Comparison of ENCODE assay signal across 11 cellular contexts in the genomic region with DNA sequence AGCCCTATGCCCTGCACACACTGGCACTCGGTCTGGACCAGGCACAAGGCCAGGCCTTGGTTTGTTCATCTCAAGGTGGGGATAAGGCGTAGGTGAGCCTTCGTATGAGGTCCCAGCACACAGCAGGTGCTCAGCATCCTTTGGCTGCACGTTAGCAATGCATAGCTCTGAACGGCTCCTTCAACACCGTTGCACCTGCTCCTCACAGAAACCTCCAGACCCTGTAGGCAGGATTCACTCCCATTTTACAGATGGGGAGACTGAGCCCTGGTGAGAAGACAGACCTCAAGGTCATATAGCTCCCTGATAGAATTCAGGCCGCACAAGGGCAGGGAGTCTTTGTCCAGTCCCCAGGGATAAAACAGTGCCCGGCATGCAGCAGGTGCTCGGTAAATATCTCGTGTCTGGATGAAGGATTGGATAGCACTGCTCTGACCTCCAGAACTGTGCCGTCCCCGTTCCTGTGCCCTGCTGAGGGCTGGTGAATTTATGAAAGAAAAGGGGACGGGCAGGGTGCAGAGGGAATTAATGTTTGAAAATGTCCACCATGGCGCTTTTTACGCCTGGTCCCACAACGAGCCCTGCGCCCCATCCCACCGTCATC. TPM values are rescaled to one million over a fixed set of nuclear protein-coding genes. Genes with fewer than 3 reads are reported as not detected.
DNase-seq lines count a peak whose midpoint lies in the region; ATAC-seq and TF ChIP-seq lines count a peak whose summit lies in the region.
"Had no signal": no experiment of that assay in that cellular context is flagged by ENCODE, and none has a peak within 500 bp of the region (broad histone marks: within the 10 kb centered on the region; RNA-seq: fewer than 3 reads in every experiment).

No MANE protein-coding gene starts in this region.

- H3K27me3 ChIP-seq in heart right ventricle (peaks cover 4 to 85% (median 60%) of the 10 kb centered on the region in 7 donors), trophoblast cell (ENCODE audit: insufficient read depth, low read length) (peaks cover 33% of the 10 kb centered on the region)

- intact Hi-C loops in heart right ventricle (cut with DNase I): no loop called here

- H3K4me2 ChIP-seq in trophoblast cell (ENCODE audit: low read length): peak overlapping the region; percentile 77

- H3K4me1 ChIP-seq in heart right ventricle (peaks cover 0 to 15% (median 8%) of the 10 kb centered on the region in 9 donors), trophoblast cell (ENCODE audit: control insufficient read depth in 1 of 2, insufficient read depth in 2 of 2, low read length in 2 of 2) (peaks cover 4 to 6% of the 10 kb centered on the region in 2 experiments)

- H3K4me1 Mint-ChIP-seq in WTC11: peaks cover 19% of the 10 kb centered on the region

- H3K27ac ChIP-seq in C4-2B (peak overlapping the region; percentile 68; the same call in 1 of the 2 replicates), heart right ventricle (no peak overlapping the region), trophoblast cell (ENCODE audit: low read depth, low read length) (no peak overlapping the region)

- H3K79me1 ChIP-seq in trophoblast cell (ENCODE audit: low read length): no peaks in the 10 kb centered on the region

- CTCF ChIA-PET in WTC11 (lab: Charles Lee): no interaction called here

- no peak overlapping the region for H3K23ac ChIP-seq in trophoblast cell (ENCODE audit: low read length)

- no peak for DNase-seq in WTC11 (ENCODE audit: low spot score)
- no peak for DNase-seq in heart right ventricle
- DNase-seq in trophoblast cell: no peak
- no peak for DNase-seq in inferior parietal cortex (ENCODE audit: extremely low spot score)
- DNase-seq in T-helper 2 cell: no peak
- DNase-seq: activated effector memory CD4-positive, alpha-beta T cell treated with Interleukin-2 at 50 U/mL for 16 hours; NCI-H1436 treated with DMSO at 0.1 percent for 48 hours; stimulated activated CD4-positive, alpha-beta T cell treated with anti-CD3 and anti-CD28 coated beads, Interleukin-2, amount 100 ng/mL, for 48 hours had no signal

- ATAC-seq in WTC11 (no peak), heart right ventricle (no peak), HG03457 (IDR thresholded peaks at IDR 0.05; ENCODE audit: unreplicated experiment) (no peak), GM18511 (IDR thresholded peaks at IDR 0.05; ENCODE audit: unreplicated experiment) (no peak)

- no peak overlapping the region for H2AK5ac ChIP-seq in trophoblast cell (ENCODE audit: low read length)

- no peak overlapping the region for H4K8ac ChIP-seq in trophoblast cell (ENCODE audit: low read depth, low read length)

- H3K4me3 ChIP-seq in heart right ventricle: peak overlapping the region in 9 of 10 donors; percentile 31 to 55 (median 47)
- H3K4me3 ChIP-seq in trophoblast cell (ENCODE audit: low read depth, low read length): no peak overlapping the region

- no peaks in the 10 kb centered on the region for H3K79me2 ChIP-seq in trophoblast cell (ENCODE audit: control insufficient read depth, insufficient read depth, low read length, poor library complexity)

- 46 to 49% methylated on average over 18 of the region's 18 CpGs for whole genome bisulfite sequencing in heart right ventricle, 2 donors
- WGBS in trophoblast cell (ENCODE audit: extremely low coverage, insufficient coverage, insufficient read length): no CpG with 5 or more reads among the region's 18 CpGs

- no peak overlapping the region for H4K12ac ChIP-seq in trophoblast cell (ENCODE audit: low read depth, low read length)

- no peak overlapping the region for H2BK120ac ChIP-seq in trophoblast cell (ENCODE audit: insufficient read depth, low read length, poor library complexity)

- H2AFZ ChIP-seq in trophoblast cell (ENCODE audit: insufficient read depth, low read length, poor library complexity): no peak overlapping the region

- peak overlapping the region; percentile 67 for H3K4me3 Mint-ChIP-seq in WTC11

- H3K9me3 Mint-ChIP-seq in WTC11: no peaks in the 10 kb centered on the region

- POLR2A ChIA-PET in WTC11 (lab: Charles Lee): no interaction called here

- no peak overlapping the region for H3K9ac ChIP-seq in trophoblast cell (ENCODE audit: low read length)

- H3K36me3 ChIP-seq in heart right ventricle (no peaks in the 10 kb centered on the region), trophoblast cell (ENCODE audit: control insufficient read depth in 1 of 2, insufficient read depth in 2 of 2, low read length in 2 of 2) (no peaks in the 10 kb centered on the region)

- no peak overlapping the region for H2BK5ac ChIP-seq in trophoblast cell (ENCODE audit: low read depth, low read length, poor library complexity)

- no peaks in the 10 kb centered on the region for H3K36me3 Mint-ChIP-seq in WTC11

- H3K4ac ChIP-seq in trophoblast cell (ENCODE audit: low read depth, low read length): no peak overlapping the region

- H3K14ac ChIP-seq in trophoblast cell (ENCODE audit: low read length): no peak overlapping the region

- TF ChIP-seq CTCF in C4-2B (conservative IDR thresholded peaks at IDR 0.05) (no peak), WTC11 (IDR thresholded peaks at IDR 0.05) (no peak), heart right ventricle (IDR thresholded peaks at IDR 0.05) (no peak)

- no peaks in the 10 kb centered on the region for H3K9me3 ChIP-seq in heart right ventricle
- H3K9me3 ChIP-seq in trophoblast cell (ENCODE audit: insufficient read depth, low read depth, low read length): peaks cover 2% of the 10 kb centered on the region

- H3K27ac Mint-ChIP-seq in WTC11: no peak overlapping the region

- no peak overlapping the region for H4K91ac ChIP-seq in trophoblast cell (ENCODE audit: low read depth, low read length)

- H3K18ac ChIP-seq in trophoblast cell (ENCODE audit: low read length): no peak overlapping the region

- no peak overlapping the region for H2BK12ac ChIP-seq in trophoblast cell (ENCODE audit: low read length)

- peaks cover 58% of the 10 kb centered on the region for H3K27me3 Mint-ChIP-seq in WTC11 (ENCODE audit: low read depth)

TF ChIP-seq in WTC11, 78 proteins besides CTCF, POLR2A, EP300 and RAD21 (continues in another document):
- no peak for TF ChIP-seq ZNF232 (CRISPR knock-in tag; IDR thresholded peaks at IDR 0.05)
- TF ChIP-seq ETV6 (CRISPR knock-in tag; IDR thresholded peaks at IDR 0.05): no peak
- no peak for TF ChIP-seq ZNF423 (CRISPR knock-in tag; IDR thresholded peaks at IDR 0.05)
- TF ChIP-seq MXD4 (CRISPR knock-in tag; IDR thresholded peaks at IDR 0.05; ENCODE audit: borderline replicate concordance): no peak
- TF ChIP-seq, protein P1, sequence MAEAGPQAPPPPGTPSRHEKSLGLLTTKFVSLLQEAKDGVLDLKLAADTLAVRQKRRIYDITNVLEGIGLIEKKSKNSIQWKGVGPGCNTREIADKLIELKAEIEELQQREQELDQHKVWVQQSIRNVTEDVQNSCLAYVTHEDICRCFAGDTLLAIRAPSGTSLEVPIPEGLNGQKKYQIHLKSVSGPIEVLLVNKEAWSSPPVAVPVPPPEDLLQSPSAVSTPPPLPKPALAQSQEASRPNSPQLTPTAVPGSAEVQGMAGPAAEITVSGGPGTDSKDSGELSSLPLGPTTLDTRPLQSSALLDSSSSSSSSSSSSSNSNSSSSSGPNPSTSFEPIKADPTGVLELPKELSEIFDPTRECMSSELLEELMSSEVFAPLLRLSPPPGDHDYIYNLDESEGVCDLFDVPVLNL (CRISPR knock-in tag; IDR thresholded peaks at IDR 0.05; ENCODE audit: borderline replicate concordance, low read depth): no peak
- TF ChIP-seq, protein P2, sequence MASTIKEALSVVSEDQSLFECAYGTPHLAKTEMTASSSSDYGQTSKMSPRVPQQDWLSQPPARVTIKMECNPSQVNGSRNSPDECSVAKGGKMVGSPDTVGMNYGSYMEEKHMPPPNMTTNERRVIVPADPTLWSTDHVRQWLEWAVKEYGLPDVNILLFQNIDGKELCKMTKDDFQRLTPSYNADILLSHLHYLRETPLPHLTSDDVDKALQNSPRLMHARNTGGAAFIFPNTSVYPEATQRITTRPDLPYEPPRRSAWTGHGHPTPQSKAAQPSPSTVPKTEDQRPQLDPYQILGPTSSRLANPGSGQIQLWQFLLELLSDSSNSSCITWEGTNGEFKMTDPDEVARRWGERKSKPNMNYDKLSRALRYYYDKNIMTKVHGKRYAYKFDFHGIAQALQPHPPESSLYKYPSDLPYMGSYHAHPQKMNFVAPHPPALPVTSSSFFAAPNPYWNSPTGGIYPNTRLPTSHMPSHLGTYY (CRISPR knock-in tag; IDR thresholded peaks at IDR 0.05): no peak
- TF ChIP-seq, protein P3, sequence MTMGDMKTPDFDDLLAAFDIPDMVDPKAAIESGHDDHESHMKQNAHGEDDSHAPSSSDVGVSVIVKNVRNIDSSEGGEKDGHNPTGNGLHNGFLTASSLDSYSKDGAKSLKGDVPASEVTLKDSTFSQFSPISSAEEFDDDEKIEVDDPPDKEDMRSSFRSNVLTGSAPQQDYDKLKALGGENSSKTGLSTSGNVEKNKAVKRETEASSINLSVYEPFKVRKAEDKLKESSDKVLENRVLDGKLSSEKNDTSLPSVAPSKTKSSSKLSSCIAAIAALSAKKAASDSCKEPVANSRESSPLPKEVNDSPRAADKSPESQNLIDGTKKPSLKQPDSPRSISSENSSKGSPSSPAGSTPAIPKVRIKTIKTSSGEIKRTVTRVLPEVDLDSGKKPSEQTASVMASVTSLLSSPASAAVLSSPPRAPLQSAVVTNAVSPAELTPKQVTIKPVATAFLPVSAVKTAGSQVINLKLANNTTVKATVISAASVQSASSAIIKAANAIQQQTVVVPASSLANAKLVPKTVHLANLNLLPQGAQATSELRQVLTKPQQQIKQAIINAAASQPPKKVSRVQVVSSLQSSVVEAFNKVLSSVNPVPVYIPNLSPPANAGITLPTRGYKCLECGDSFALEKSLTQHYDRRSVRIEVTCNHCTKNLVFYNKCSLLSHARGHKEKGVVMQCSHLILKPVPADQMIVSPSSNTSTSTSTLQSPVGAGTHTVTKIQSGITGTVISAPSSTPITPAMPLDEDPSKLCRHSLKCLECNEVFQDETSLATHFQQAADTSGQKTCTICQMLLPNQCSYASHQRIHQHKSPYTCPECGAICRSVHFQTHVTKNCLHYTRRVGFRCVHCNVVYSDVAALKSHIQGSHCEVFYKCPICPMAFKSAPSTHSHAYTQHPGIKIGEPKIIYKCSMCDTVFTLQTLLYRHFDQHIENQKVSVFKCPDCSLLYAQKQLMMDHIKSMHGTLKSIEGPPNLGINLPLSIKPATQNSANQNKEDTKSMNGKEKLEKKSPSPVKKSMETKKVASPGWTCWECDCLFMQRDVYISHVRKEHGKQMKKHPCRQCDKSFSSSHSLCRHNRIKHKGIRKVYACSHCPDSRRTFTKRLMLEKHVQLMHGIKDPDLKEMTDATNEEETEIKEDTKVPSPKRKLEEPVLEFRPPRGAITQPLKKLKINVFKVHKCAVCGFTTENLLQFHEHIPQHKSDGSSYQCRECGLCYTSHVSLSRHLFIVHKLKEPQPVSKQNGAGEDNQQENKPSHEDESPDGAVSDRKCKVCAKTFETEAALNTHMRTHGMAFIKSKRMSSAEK (CRISPR knock-in tag; IDR thresholded peaks at IDR 0.05; ENCODE audit: borderline replicate concordance): no peak

RNA-seq across cellular contexts. Expression of a gene that starts 2.4 kb away (rescaled TPM):
- total RNA-seq in WTC11 (2021) (9.0 to 11.5 TPM (median 9.4 TPM) in 3 replicates), heart right ventricle (10 to 100 TPM in 1 of 10 donors, 1 to 10 TPM in 9; 2.3 to 10.6 (median 5.3) TPM)
- polyA plus RNA-seq in heart right ventricle: under 1 TPM; 0.14 to 0.66 TPM
- polyA plus RNA-seq in trophoblast cell (2013): 0.08 and 0.14 TPM in 2 replicates
